In the genomic region with DNA sequence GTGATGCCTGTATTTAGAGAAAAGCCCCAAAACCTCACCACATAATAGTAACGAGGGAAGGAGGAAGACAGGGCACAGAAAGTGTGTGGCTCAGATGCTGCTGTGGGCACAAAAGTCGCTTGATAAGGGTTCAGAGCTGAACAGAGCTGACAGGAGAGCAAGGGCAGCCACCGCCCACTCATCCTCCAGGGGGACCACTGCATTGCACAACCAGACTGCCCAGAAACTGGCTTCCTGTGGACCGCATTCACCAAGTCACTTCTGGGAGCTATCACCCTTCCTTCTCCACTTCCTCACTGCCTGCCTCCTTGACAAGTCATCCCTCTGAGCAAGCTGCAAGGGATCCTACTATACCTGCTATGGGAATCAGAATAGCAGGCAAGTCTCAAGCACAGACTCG, we compare ENCODE assay signal across 1 cellular context.
TF ChIP-seq lines count a peak whose summit lies in the region.

No MANE protein-coding gene starts in this region.

TF ChIP-seq in HepG2, 621 proteins besides CTCF, POLR2A, EP300 and RAD21 (continued from another document):
- peak; percentile 35; the same call in 1 of the 2 replicates for TF ChIP-seq CEBPB (IDR thresholded peaks at IDR 0.05; ENCODE audit: borderline replicate concordance, low read depth, low read length)
- TF ChIP-seq ZNF17 (CRISPR knock-in tag; IDR thresholded peaks at IDR 0.05) = no peak
- TF ChIP-seq AGO1 (IDR thresholded peaks at IDR 0.05; ENCODE audit: low read depth, low read length, poor library complexity, severe bottlenecking) = no peak
- no peak for TF ChIP-seq ZFP36L2 (CRISPR knock-in tag; IDR thresholded peaks at IDR 0.05)
- no peak for TF ChIP-seq ATM (IDR thresholded peaks at IDR 0.05; ENCODE audit: borderline replicate concordance)
- no peak for TF ChIP-seq ZNF713 (CRISPR knock-in tag; IDR thresholded peaks at IDR 0.05)
- no peak for TF ChIP-seq ZNF550 (CRISPR knock-in tag; IDR thresholded peaks at IDR 0.05; ENCODE audit: borderline replicate concordance)
- no peak for TF ChIP-seq KDM2A (CRISPR knock-in tag; IDR thresholded peaks at IDR 0.05; ENCODE audit: borderline replicate concordance, low read depth)
- no peak for TF ChIP-seq ATF1 (CRISPR knock-in tag; IDR thresholded peaks at IDR 0.05)
- TF ChIP-seq, protein P1, sequence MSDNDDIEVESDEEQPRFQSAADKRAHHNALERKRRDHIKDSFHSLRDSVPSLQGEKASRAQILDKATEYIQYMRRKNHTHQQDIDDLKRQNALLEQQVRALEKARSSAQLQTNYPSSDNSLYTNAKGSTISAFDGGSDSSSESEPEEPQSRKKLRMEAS (IDR thresholded peaks at IDR 0.05) = no peak
TF ChIP-seq in HepG2: peak in this region for 2.
